Comparison of ENCODE assay signal across 15 cellular contexts in the genomic region with DNA sequence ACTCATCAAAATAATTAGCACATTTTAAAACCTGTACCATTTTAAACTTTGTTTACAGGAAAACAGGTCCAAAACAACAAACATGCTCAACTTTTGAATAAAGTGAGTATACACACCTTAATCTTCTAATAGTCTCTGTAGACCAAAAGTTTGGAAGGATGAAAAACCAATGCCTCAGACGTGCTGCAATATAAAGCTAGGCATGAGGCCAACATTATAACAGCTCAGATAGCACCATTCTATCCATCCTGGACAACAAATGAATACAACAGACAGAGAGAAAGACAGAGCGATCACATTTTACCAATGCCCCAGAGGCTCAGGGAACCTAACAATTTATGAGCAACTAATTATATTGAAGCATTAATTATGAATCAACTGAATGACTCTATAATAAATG.
"Had no signal": no experiment of that assay in that cellular context is flagged by ENCODE, and none has a peak within 500 bp of the region (broad histone marks: within the 10 kb centered on the region; RNA-seq: fewer than 3 reads in every experiment).

No MANE protein-coding gene starts in this region.

- H3K36me3 ChIP-seq: ovary, upper lobe of left lung, uterus had no signal

- H3K9me3 ChIP-seq: heart left ventricle, ovary, upper lobe of left lung, uterus had no signal

- FAIRE-seq: endothelial cell of umbilical vein had no signal

- ATAC-seq: foreskin keratinocyte; heart left ventricle; naive thymus-derived CD8-positive, alpha-beta T cell; right cardiac atrium had no signal

- H3K9me3 Mint-ChIP-seq: dendritic cell treated with granulocyte-macrophage colony-stimulating factor and Interleukin-4, amounts not matched to agents 40 ng/mL and 50 ng/mL, for 4 days; naive thymus-derived CD8-positive, alpha-beta T cell had no signal

- H3K27ac Mint-ChIP-seq: dendritic cell treated with granulocyte-macrophage colony-stimulating factor and Interleukin-4, amounts not matched to agents 40 ng/mL and 50 ng/mL, for 4 days; naive thymus-derived CD8-positive, alpha-beta T cell had no signal

- H3K27me3 Mint-ChIP-seq: dendritic cell treated with granulocyte-macrophage colony-stimulating factor and Interleukin-4, amounts not matched to agents 40 ng/mL and 50 ng/mL, for 4 days; naive thymus-derived CD8-positive, alpha-beta T cell had no signal

- H3K27me3 ChIP-seq: foreskin keratinocyte, heart left ventricle, ovary, upper lobe of left lung, uterus had no signal

- H3K4me2 ChIP-seq: smooth muscle cell had no signal

- H3K27ac ChIP-seq: foreskin keratinocyte, heart left ventricle, ovary, upper lobe of left lung, uterus had no signal

- H3K4me3 ChIP-seq: heart left ventricle, ovary, smooth muscle cell, upper lobe of left lung, uterus had no signal

- H3K4me3 Mint-ChIP-seq: dendritic cell treated with granulocyte-macrophage colony-stimulating factor and Interleukin-4, amounts not matched to agents 40 ng/mL and 50 ng/mL, for 4 days; naive thymus-derived CD8-positive, alpha-beta T cell had no signal

- DNase-seq: erythroblast; foreskin keratinocyte; heart left ventricle; hippocampal formation; mammary epithelial cell; naive thymus-derived CD8-positive, alpha-beta T cell; ovary; right cardiac atrium; stimulated activated CD4-positive, alpha-beta T cell treated with anti-CD3 and anti-CD28 coated beads, Interleukin-2, amount 100 ng/mL, for 48 hours; stimulated activated naive CD4-positive, alpha-beta T cell treated with Interleukin-2 at 50 U/mL for 16 hours; upper lobe of left lung; uterus had no signal
